Comparison of ENCODE assay signal across 22 cellular contexts in the genomic region with DNA sequence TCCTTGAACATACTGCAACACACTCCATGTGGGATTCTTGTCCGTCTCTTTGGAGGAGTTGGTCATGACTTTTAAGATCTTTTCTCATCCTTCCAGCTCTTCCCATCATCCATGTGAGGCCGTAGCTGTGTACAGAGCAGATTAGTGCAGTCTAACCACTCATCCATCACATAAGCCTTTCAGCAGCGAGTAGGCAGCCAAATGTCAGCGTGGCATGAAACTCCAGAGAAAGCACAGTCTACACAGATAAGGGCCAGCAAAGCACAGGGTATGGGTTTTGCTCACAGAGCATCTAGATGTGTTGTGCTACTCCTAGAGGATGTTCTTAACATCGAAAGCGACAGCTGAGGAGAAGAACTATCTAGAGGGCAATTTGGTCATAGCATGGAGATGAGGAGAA. TPM values are rescaled to one million over a fixed set of nuclear protein-coding genes. Genes with fewer than 3 reads are reported as not detected.
"Had no signal": no experiment of that assay in that cellular context is flagged by ENCODE, and none has a peak within 500 bp of the region (broad histone marks: within the 10 kb centered on the region; RNA-seq: fewer than 3 reads in every experiment).

No MANE protein-coding gene starts in this region.

- H3K27ac ChIP-seq: brain microvascular endothelial cell, esophagus muscularis mucosa, gastroesophageal sphincter, neutrophil, suprapubic skin, upper lobe of left lung had no signal

- H3K9me3 ChIP-seq: esophagus muscularis mucosa, gastroesophageal sphincter, neutrophil, suprapubic skin, upper lobe of left lung had no signal

- H3K27me3 ChIP-seq: brain microvascular endothelial cell, esophagus muscularis mucosa, gastroesophageal sphincter, suprapubic skin, upper lobe of left lung had no signal

- ATAC-seq: activated CD8-positive, alpha-beta T cell treated with anti-CD3 and anti-CD28 coated beads for 36 hours; gastroesophageal sphincter; stimulated activated naive CD8-positive, alpha-beta T cell treated with anti-CD3 and anti-CD28 coated beads, Interleukin-15, amount 100 ng/mL, for 72 hours had no signal

- DNase-seq: activated CD4-positive, alpha-beta T cell treated with anti-CD3 and anti-CD28 coated beads, Interleukin-2, amount 10 ng/mL, durations not matched to agents 24 days and 14 days; activated CD8-positive, alpha-beta T cell treated with anti-CD3 and anti-CD28 coated beads for 36 hours; activated naive CD4-positive, alpha-beta T cell treated with anti-CD3 and anti-CD28 coated beads for 36 hours; activated T-cell treated with anti-CD3 and anti-CD28 coated beads, Interleukin-2, amount 50 U/mL, for 24 hours; anterior cingulate cortex; brain microvascular endothelial cell; cortex of kidney; stimulated activated CD4-positive, alpha-beta T cell treated with anti-CD3 and anti-CD28 coated beads, Interleukin-15, amount 100 ng/mL, for 24 hours; stimulated activated CD4-positive, alpha-beta T cell treated with anti-CD3 and anti-CD28 coated beads, Interleukin-2, amount 100 ng/mL, for 48 hours; stimulated activated naive CD8-positive, alpha-beta T cell treated with anti-CD3 and anti-CD28 coated beads, Interleukin-15, amount 100 ng/mL, for 72 hours; T1000; upper lobe of left lung had no signal

- H3K36me3 ChIP-seq: brain microvascular endothelial cell, esophagus muscularis mucosa, gastroesophageal sphincter, neutrophil, suprapubic skin, upper lobe of left lung had no signal

- H3K4me3 ChIP-seq: esophagus muscularis mucosa, gastroesophageal sphincter, suprapubic skin, upper lobe of left lung had no signal

RNA-seq across cellular contexts. Expression of gene NPVF, which starts 28.1 kb away (rescaled TPM):
- total RNA-seq: activated CD4-positive, alpha-beta T cell treated with anti-CD3 and anti-CD28 coated beads, Interleukin-2, amount 10 ng/mL, durations not matched to agents 24 days and 14 days; activated CD8-positive, alpha-beta T cell treated with anti-CD3 and anti-CD28 coated beads for 36 hours; activated naive CD4-positive, alpha-beta T cell treated with anti-CD3 and anti-CD28 coated beads for 36 hours; activated T-helper 2 cell treated with anti-CD3 and anti-CD28 coated beads, Interferon-gamma antibody, Interleukin-2, Interleukin-4, amounts not matched to agents 10 μg/mL and 5 μg/mL and 100 μg/mL, durations not matched to agents 14 hours and 24 hours and 36 hours; endothelial cell of umbilical vein; esophagus muscularis mucosa; gastroesophageal sphincter; lung microvascular endothelial cell; mesothelial cell of epicardium; natural killer cell treated with Interleukin-12 subunit alpha and Interleukin-12 subunit beta and Interleukin-15 and Interleukin-18, amount 100 ng/mL, for 72 hours; suprapubic skin; T-helper 1 cell treated with Interleukin-12 subunit alpha and Interleukin-12 subunit beta and Interleukin-4 antibody, amounts not matched to agents 30 ng/mL and 1 ng/mL, for 36 hours; upper lobe of left lung had no signal
- polyA plus RNA-seq: endothelial cell of umbilical vein had no signal
